Comparison of ENCODE assay signal across 24 cellular contexts in genomic region chr18:53715243-53715853, GRCh38.
"Had no signal": no experiment of that assay in that cellular context is flagged by ENCODE, and none has a peak within 500 bp of the region (broad histone marks: within the 10 kb centered on the region; RNA-seq: fewer than 3 reads in every experiment).

No MANE protein-coding gene starts in this region.

- H3K9me3 ChIP-seq: ovary, psoas muscle, sigmoid colon, testis had no signal

- H3K27ac Mint-ChIP-seq: naive thymus-derived CD4-positive, alpha-beta T cell; stimulated activated memory B cell treated with anti-CD40 and anti-IgM and Interleukin-4, amounts not matched to agents 10 μg/mL and 1 μg/mL and 100 μg/mL, for 72 hours; type B pancreatic cell had no signal

- H3K4me1 ChIP-seq: esophagus muscularis mucosa, psoas muscle, sigmoid colon, testis, tibial artery had no signal

- H3K36me3 Mint-ChIP-seq: naive thymus-derived CD4-positive, alpha-beta T cell; stimulated activated memory B cell treated with anti-CD40 and anti-IgM and Interleukin-4, amounts not matched to agents 10 μg/mL and 1 μg/mL and 100 μg/mL, for 72 hours; type B pancreatic cell had no signal

- H3K27ac ChIP-seq: esophagus muscularis mucosa, ovary, psoas muscle, sigmoid colon, testis, tibial artery had no signal

- H3K36me3 ChIP-seq: esophagus muscularis mucosa, ovary, sigmoid colon, tibial artery had no signal

- ATAC-seq: left lobe of liver; naive thymus-derived CD4-positive, alpha-beta T cell; psoas muscle; right cardiac atrium; stimulated activated memory B cell treated with anti-CD40 and anti-IgM and Interleukin-4, amounts not matched to agents 10 μg/mL and 1 μg/mL and 100 μg/mL, for 72 hours; stimulated activated naive CD8-positive, alpha-beta T cell treated with anti-CD3 and anti-CD28 coated beads, Interleukin-15, Interleukin-2, amounts not matched to agents 100 U/mL and 50 U/mL, for 24 hours had no signal

- DNase-seq: cortex of kidney; foreskin melanocyte; hypothalamus; kidney; mesenchymal stem cell; midbrain; naive thymus-derived CD4-positive, alpha-beta T cell; occipital lobe; ovary; posterior cingulate gyrus; psoas muscle; right cardiac atrium; sigmoid colon; stimulated activated CD4-positive, alpha-beta T cell treated with anti-CD3 and anti-CD28 coated beads, Interleukin-2, amount 100 ng/mL, for 24 hours; stimulated activated CD4-positive, alpha-beta T cell treated with anti-CD3 and anti-CD28 coated beads, Interleukin-4, amount 100 ng/mL, for 24 hours; stimulated activated naive CD8-positive, alpha-beta T cell treated with anti-CD3 and anti-CD28 coated beads, Interleukin-15, Interleukin-2, amounts not matched to agents 100 U/mL and 50 U/mL, for 24 hours; substantia nigra; testis; tibial artery had no signal

- H3K4me1 Mint-ChIP-seq: naive thymus-derived CD4-positive, alpha-beta T cell; nephron; stimulated activated memory B cell treated with anti-CD40 and anti-IgM and Interleukin-4, amounts not matched to agents 10 μg/mL and 1 μg/mL and 100 μg/mL, for 72 hours had no signal

- H3K27me3 Mint-ChIP-seq: naive thymus-derived CD4-positive, alpha-beta T cell; stimulated activated memory B cell treated with anti-CD40 and anti-IgM and Interleukin-4, amounts not matched to agents 10 μg/mL and 1 μg/mL and 100 μg/mL, for 72 hours had no signal

- H3K27me3 ChIP-seq: esophagus muscularis mucosa, ovary, sigmoid colon, testis, tibial artery had no signal

- H3K9me3 Mint-ChIP-seq: nephron; stimulated activated memory B cell treated with anti-CD40 and anti-IgM and Interleukin-4, amounts not matched to agents 10 μg/mL and 1 μg/mL and 100 μg/mL, for 72 hours; type B pancreatic cell had no signal

- H3K4me3 ChIP-seq: esophagus muscularis mucosa, ovary, psoas muscle, sigmoid colon, testis, tibial artery had no signal

- H3K4me3 Mint-ChIP-seq: naive thymus-derived CD4-positive, alpha-beta T cell; nephron; stimulated activated memory B cell treated with anti-CD40 and anti-IgM and Interleukin-4, amounts not matched to agents 10 μg/mL and 1 μg/mL and 100 μg/mL, for 72 hours; type B pancreatic cell had no signal
